ENCODE assay signal across 10 cellular contexts in the genomic region with DNA sequence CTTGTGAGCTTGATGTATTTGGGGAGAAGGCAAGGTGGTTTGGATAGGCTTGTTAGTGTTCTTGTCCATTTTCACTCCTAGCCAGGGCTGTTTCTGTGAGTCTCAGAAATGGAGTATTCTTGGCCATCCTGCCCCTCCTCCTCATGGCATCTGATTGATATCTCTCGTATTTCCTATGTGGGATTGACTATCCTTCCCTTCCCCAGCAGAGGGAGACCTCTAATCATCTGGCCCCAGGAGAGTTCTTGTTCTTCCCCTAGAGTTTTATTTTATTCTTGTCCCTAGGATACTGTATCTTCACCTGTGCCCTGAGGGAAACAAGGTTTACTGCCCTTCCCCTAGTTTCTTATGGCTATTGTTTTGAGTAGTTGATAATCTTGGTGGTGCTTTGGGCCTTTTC.
DNase-seq lines count a peak whose midpoint lies in the region; ATAC-seq and TF ChIP-seq lines count a peak whose summit lies in the region.
"Had no signal": no experiment of that assay in that cellular context is flagged by ENCODE, and none has a peak within 500 bp of the region (broad histone marks: within the 10 kb centered on the region; RNA-seq: fewer than 3 reads in every experiment).

No MANE protein-coding gene starts in this region.

- peaks cover 18% of the 10 kb centered on the region for H3K36me3 Mint-ChIP-seq in WTC11
- H3K36me3 Mint-ChIP-seq in activated CD4-positive, alpha-beta T cell treated with anti-CD3 and anti-CD28 coated beads for 36 hours (ENCODE audit: low read depth): peaks cover 37% of the 10 kb centered on the region

- peaks cover 21% of the 10 kb centered on the region for H3K4me1 Mint-ChIP-seq in WTC11
- H3K4me1 Mint-ChIP-seq in activated CD4-positive, alpha-beta T cell treated with anti-CD3 and anti-CD28 coated beads for 36 hours: no peaks in the 10 kb centered on the region

- POLR2A ChIA-PET in WTC11 (lab: Charles Lee): interaction anchor here (0.7 kb wide), 1 partner anchor 145 kb away, joined by 3 read pairs; no protein-coding TSS in a partner anchor
- POLR2A ChIA-PET in activated CD4-positive, alpha-beta T cell treated with anti-CD3 and anti-CD28 coated beads for 36 hours (lab: Charles Lee): no interaction called here

- H3K4me3 ChIP-seq in Jurkat, Clone E6-1 (ENCODE audit: low read length): no peak overlapping the region
- H3K4me3 ChIP-seq: body of pancreas had no signal

- DNase-seq in D341Med (ENCODE audit: low spot score) (peak; percentile 42), WTC11 (ENCODE audit: low spot score) (no peak), left colon (no peak), occipital lobe (lab: John Stamatoyannopoulos, UW) (no peak)
- DNase-seq in Jurkat, Clone E6-1 (ENCODE audit: low read depth, low spot score): peak; percentile 12
- DNase-seq in activated CD4-positive, alpha-beta T cell treated with anti-CD3 and anti-CD28 coated beads for 36 hours: no peak
- DNase-seq: body of pancreas, NCI-H774 had no signal

- no peak overlapping the region for H3K4me3 Mint-ChIP-seq in WTC11
- H3K4me3 Mint-ChIP-seq in activated CD4-positive, alpha-beta T cell treated with anti-CD3 and anti-CD28 coated beads for 36 hours: no peak overlapping the region

- CTCF ChIA-PET in WTC11 (lab: Charles Lee): interaction anchor here (0.6 to 2.6 kb wide), 15 partner anchors 8 to 515 kb away, joined by 3 to 15 read pairs (median 3); no protein-coding TSS in a partner anchor
- CTCF ChIA-PET in activated CD4-positive, alpha-beta T cell treated with anti-CD3 and anti-CD28 coated beads for 36 hours (lab: Charles Lee): interaction anchor here (0.5 kb wide), 1 partner anchor 803 kb away, joined by 3 read pairs; no protein-coding TSS in a partner anchor

- intact Hi-C loops in left colon (cut with DNase I, micrococcal nuclease): no loop called here
- intact Hi-C loops in activated CD4-positive, alpha-beta T cell treated with anti-CD3 and anti-CD28 coated beads for 36 hours (cut with DNase I, micrococcal nuclease): no loop called here

- peak overlapping the region; percentile 91 for H3K27ac Mint-ChIP-seq in WTC11
- H3K27ac Mint-ChIP-seq in activated CD4-positive, alpha-beta T cell treated with anti-CD3 and anti-CD28 coated beads for 36 hours: no peak overlapping the region

- peaks cover 12% of the 10 kb centered on the region for H3K9me3 Mint-ChIP-seq in WTC11
- peaks cover 15% of the 10 kb centered on the region for H3K9me3 Mint-ChIP-seq in activated CD4-positive, alpha-beta T cell treated with anti-CD3 and anti-CD28 coated beads for 36 hours (ENCODE audit: low read depth)

- no peaks in the 10 kb centered on the region for H3K27me3 Mint-ChIP-seq in WTC11 (ENCODE audit: low read depth)
- H3K27me3 Mint-ChIP-seq in activated CD4-positive, alpha-beta T cell treated with anti-CD3 and anti-CD28 coated beads for 36 hours: no peaks in the 10 kb centered on the region

- 0 out of 2 replicates have a peak, but pooled peaks have one; percentile 43 for TF ChIP-seq CTCF in WTC11 (IDR thresholded peaks at IDR 0.05)

- peak; percentile 95 for ATAC-seq in WTC11
- peak; percentile 70 for ATAC-seq in left colon
- ATAC-seq in HG02884 (IDR thresholded peaks at IDR 0.05; ENCODE audit: unreplicated experiment): no peak
- no peak for ATAC-seq in HG03135 (IDR thresholded peaks at IDR 0.05; ENCODE audit: unreplicated experiment)
- ATAC-seq in activated CD4-positive, alpha-beta T cell treated with anti-CD3 and anti-CD28 coated beads for 36 hours: no peak
- ATAC-seq: body of pancreas had no signal

TF ChIP-seq in WTC11, 78 proteins besides CTCF, POLR2A, EP300 and RAD21:
- TF ChIP-seq ZBTB21 (CRISPR knock-in tag; IDR thresholded peaks at IDR 0.05; ENCODE audit: borderline replicate concordance) (no peak), EMX1 (CRISPR knock-in tag; IDR thresholded peaks at IDR 0.05) (no peak), TEAD4 (CRISPR knock-in tag; IDR thresholded peaks at IDR 0.05) (no peak), ZNF423 (CRISPR knock-in tag; IDR thresholded peaks at IDR 0.05) (no peak), FOXJ3 (CRISPR knock-in tag; IDR thresholded peaks at IDR 0.05; ENCODE audit: borderline replicate concordance) (no peak), KAT7 (CRISPR knock-in tag; IDR thresholded peaks at IDR 0.05; ENCODE audit: borderline replicate concordance) (no peak), GRHL2 (CRISPR knock-in tag; IDR thresholded peaks at IDR 0.05; ENCODE audit: insufficient replicate concordance, severe bottlenecking) (no peak), ZNF138 (CRISPR knock-in tag; conservative IDR thresholded peaks at IDR 0.05) (no peak), NR2C2 (CRISPR knock-in tag; IDR thresholded peaks at IDR 0.05) (no peak)
- TF ChIP-seq, protein P1, sequence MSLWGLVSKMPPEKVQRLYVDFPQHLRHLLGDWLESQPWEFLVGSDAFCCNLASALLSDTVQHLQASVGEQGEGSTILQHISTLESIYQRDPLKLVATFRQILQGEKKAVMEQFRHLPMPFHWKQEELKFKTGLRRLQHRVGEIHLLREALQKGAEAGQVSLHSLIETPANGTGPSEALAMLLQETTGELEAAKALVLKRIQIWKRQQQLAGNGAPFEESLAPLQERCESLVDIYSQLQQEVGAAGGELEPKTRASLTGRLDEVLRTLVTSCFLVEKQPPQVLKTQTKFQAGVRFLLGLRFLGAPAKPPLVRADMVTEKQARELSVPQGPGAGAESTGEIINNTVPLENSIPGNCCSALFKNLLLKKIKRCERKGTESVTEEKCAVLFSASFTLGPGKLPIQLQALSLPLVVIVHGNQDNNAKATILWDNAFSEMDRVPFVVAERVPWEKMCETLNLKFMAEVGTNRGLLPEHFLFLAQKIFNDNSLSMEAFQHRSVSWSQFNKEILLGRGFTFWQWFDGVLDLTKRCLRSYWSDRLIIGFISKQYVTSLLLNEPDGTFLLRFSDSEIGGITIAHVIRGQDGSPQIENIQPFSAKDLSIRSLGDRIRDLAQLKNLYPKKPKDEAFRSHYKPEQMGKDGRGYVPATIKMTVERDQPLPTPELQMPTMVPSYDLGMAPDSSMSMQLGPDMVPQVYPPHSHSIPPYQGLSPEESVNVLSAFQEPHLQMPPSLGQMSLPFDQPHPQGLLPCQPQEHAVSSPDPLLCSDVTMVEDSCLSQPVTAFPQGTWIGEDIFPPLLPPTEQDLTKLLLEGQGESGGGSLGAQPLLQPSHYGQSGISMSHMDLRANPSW (CRISPR knock-in tag; conservative IDR thresholded peaks at IDR 0.05; ENCODE audit: low read depth): no peak
- TF ChIP-seq, protein P2, sequence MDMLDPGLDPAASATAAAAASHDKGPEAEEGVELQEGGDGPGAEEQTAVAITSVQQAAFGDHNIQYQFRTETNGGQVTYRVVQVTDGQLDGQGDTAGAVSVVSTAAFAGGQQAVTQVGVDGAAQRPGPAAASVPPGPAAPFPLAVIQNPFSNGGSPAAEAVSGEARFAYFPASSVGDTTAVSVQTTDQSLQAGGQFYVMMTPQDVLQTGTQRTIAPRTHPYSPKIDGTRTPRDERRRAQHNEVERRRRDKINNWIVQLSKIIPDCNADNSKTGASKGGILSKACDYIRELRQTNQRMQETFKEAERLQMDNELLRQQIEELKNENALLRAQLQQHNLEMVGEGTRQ (CRISPR knock-in tag; IDR thresholded peaks at IDR 0.05): no peak

Comparison
In these comparisons a context has a peak if more than half of its experiments do, and no peak if none do; other contexts are left out.
1. DNase-seq: peak in D341Med (single experiment) and Jurkat, Clone E6-1 (single experiment); none in WTC11 (single experiment), left colon (0 of 2), activated CD4-positive, alpha-beta T cell treated with anti-CD3 and anti-CD28 coated beads for 36 hours (single experiment) and occipital lobe (single experiment).
2. ATAC-seq: peak in WTC11 (single experiment) and left colon (single experiment); none in HG02884 (single experiment), HG03135 (single experiment) and activated CD4-positive, alpha-beta T cell treated with anti-CD3 and anti-CD28 coated beads for 36 hours (single experiment).